19 cellular contexts compared by ENCODE assay signal in genomic region chr14:70366890-70367289, GRCh38.
"Had no signal": no experiment of that assay in that cellular context is flagged by ENCODE, and none has a peak within 500 bp of the region (broad histone marks: within the 10 kb centered on the region; RNA-seq: fewer than 3 reads in every experiment).

No MANE protein-coding gene starts in this region.

- ATAC-seq: naive thymus-derived CD4-positive, alpha-beta T cell; psoas muscle; sciatic nerve had no signal

- H3K36me3 ChIP-seq: uterus had no signal

- FAIRE-seq: keratinocyte had no signal

- H3K4me3 ChIP-seq: esophagus squamous epithelium, psoas muscle, spleen, suprapubic skin, thyroid gland, upper lobe of left lung, uterus had no signal

- DNase-seq: effector memory CD4-positive, alpha-beta T cell; esophagus squamous epithelium; foreskin fibroblast; immature natural killer cell; naive thymus-derived CD4-positive, alpha-beta T cell; nephron progenitor cell; psoas muscle; retina; spleen; stimulated activated CD4-positive, alpha-beta T cell treated with anti-CD3 and anti-CD28 coated beads, Interleukin-2, amount 100 ng/mL, for 24 hours; stimulated activated CD4-positive, alpha-beta T cell treated with anti-CD3 and anti-CD28 coated beads, Interleukin-4, amount 100 ng/mL, for 4 hours; stimulated activated naive CD4-positive, alpha-beta T cell; thyroid gland; upper lobe of left lung; uterus had no signal

- H3K79me2 ChIP-seq: parathyroid adenoma had no signal

- H3K27ac ChIP-seq: esophagus squamous epithelium, parathyroid adenoma, psoas muscle, spleen, suprapubic skin, thyroid gland, upper lobe of left lung, uterus had no signal

- H3K9ac ChIP-seq: parathyroid adenoma had no signal

- H3K4me1 ChIP-seq: esophagus squamous epithelium, parathyroid adenoma, psoas muscle, spleen, suprapubic skin, thyroid gland, uterus had no signal

- H3K27me3 ChIP-seq: esophagus squamous epithelium, spleen, suprapubic skin, thyroid gland, upper lobe of left lung, uterus had no signal

- H3K9me3 ChIP-seq: esophagus squamous epithelium, psoas muscle, spleen, suprapubic skin, thyroid gland, upper lobe of left lung, uterus had no signal

- H2AFZ ChIP-seq: parathyroid adenoma had no signal
